17 cellular contexts compared by ENCODE assay signal in the genomic region with DNA sequence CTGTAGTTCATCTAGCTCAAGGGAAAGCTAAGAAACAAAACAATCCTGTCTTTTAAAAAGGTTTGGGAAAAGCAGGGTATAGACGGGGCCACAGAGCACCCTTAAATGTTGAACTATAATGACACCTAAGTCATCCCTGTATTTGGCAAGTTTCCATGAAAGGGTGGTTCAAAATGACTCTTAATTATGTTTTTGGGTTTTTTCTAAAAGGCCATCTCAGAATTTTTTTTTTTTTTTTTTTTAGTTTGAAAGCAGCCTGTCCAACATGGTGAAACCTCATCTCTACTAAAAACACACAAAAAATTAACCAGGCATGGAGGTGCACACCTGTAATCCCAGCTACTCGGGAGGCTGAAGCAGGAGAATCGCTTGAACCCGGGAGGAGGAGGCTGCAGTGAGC.
"Had no signal": no experiment of that assay in that cellular context is flagged by ENCODE, and none has a peak within 500 bp of the region (broad histone marks: within the 10 kb centered on the region; RNA-seq: fewer than 3 reads in every experiment).

No MANE protein-coding gene starts in this region.

- H3K9me3 ChIP-seq: colonic mucosa, heart left ventricle, left ventricle myocardium inferior, sigmoid colon, SJSA1, tibial nerve had no signal

- H3K9me3 Mint-ChIP-seq: nephron had no signal

- H3K4me3 Mint-ChIP-seq: nephron; stimulated activated naive B cell treated with anti-CD40 and anti-IgM and Interleukin-4, amounts not matched to agents 10 μg/mL and 1 μg/mL and 100 μg/mL, for 72 hours had no signal

- DNase-seq: colonic mucosa; effector CD8-positive, alpha-beta T cell; heart left ventricle; left ventricle myocardium inferior; mesenchymal stem cell; occipital lobe; sigmoid colon; stimulated activated CD4-positive, alpha-beta T cell treated with anti-CD3 and anti-CD28 coated beads, Interleukin-2, amount 100 ng/mL, for 24 hours; stimulated activated naive B cell treated with anti-CD40 and anti-IgM and Interleukin-4, amounts not matched to agents 10 μg/mL and 1 μg/mL and 100 μg/mL, for 72 hours; SW 1271; T1000 had no signal

- ATAC-seq: heart left ventricle; stimulated activated naive B cell treated with anti-CD40 and anti-IgM and Interleukin-4, amounts not matched to agents 10 μg/mL and 1 μg/mL and 100 μg/mL, for 72 hours had no signal

- H3K27ac Mint-ChIP-seq: nephron; stimulated activated naive B cell treated with anti-CD40 and anti-IgM and Interleukin-4, amounts not matched to agents 10 μg/mL and 1 μg/mL and 100 μg/mL, for 72 hours had no signal

- H3K4me3 ChIP-seq: cardiac muscle cell, colonic mucosa, heart left ventricle, left ventricle myocardium inferior, sigmoid colon, SJSA1, tibial nerve had no signal

- FAIRE-seq: frontal cortex, islet of Langerhans had no signal

- H3K27ac ChIP-seq: colonic mucosa, heart left ventricle, left ventricle myocardium inferior, sigmoid colon, SJSA1 had no signal

- H3K4me1 ChIP-seq: colonic mucosa had no signal
